ENCODE assay signal across 18 cellular contexts in genomic region chr20:58512808-58513552, GRCh38. TPM values are rescaled to one million over a fixed set of nuclear protein-coding genes. Genes with fewer than 3 reads are reported as not detected.
A peak's percentile ranks its signal among the peaks of the same experiment; 100 is the strongest.
DNase-seq lines count a peak whose midpoint lies in the region; ATAC-seq and TF ChIP-seq lines count a peak whose summit lies in the region.
"Had no signal": no experiment of that assay in that cellular context is flagged by ENCODE, and none has a peak within 500 bp of the region (broad histone marks: within the 10 kb centered on the region; RNA-seq: fewer than 3 reads in every experiment).

No MANE protein-coding gene starts in this region.

- no peak overlapping the region for H3K23ac ChIP-seq in neuronal stem cell (ENCODE audit: low read depth, low read length, poor library complexity)

- H3K36me3 ChIP-seq in right atrium auricular region (no peaks in the 10 kb centered on the region), neuronal stem cell (replicated peaks in 1 of 2; ENCODE audit: control insufficient read depth in 2 of 2, insufficient read depth in 2 of 2, low read length in 2 of 2) (no peaks in the 10 kb centered on the region)
- H3K36me3 ChIP-seq: BE2C, pancreas had no signal

- ATAC-seq in left cardiac atrium (peak; percentile 42 to 52), GM19351 (IDR thresholded peaks at IDR 0.05; ENCODE audit: unreplicated experiment) (no peak)
- ATAC-seq: naive thymus-derived CD4-positive, alpha-beta T cell; pancreas had no signal

- H3K9me3 ChIP-seq in right atrium auricular region, result no peaks in the 10 kb centered on the region
- no peaks in the 10 kb centered on the region for H3K9me3 ChIP-seq in neuronal stem cell (replicated peaks in 1 of 2; ENCODE audit: control insufficient read depth in 2 of 2, insufficient read depth in 1 of 2, low read depth in 1 of 2, low read length in 2 of 2)
- H3K9me3 ChIP-seq: BE2C, pancreas had no signal

- H4K8ac ChIP-seq in neuronal stem cell (ENCODE audit: low read depth, low read length), result no peak overlapping the region

- intact Hi-C loops in left cardiac atrium (cut with DNase I), result no loop called here

- no peak overlapping the region for H2AFZ ChIP-seq in neuronal stem cell (ENCODE audit: low read length)

- no peak overlapping the region for H3K4ac ChIP-seq in neuronal stem cell (ENCODE audit: low read length)

- no CpG with 5 or more reads among the region's 17 CpGs for WGBS in neuronal stem cell (ENCODE audit: extremely low coverage in 2 of 2, insufficient read length in 2 of 2, insufficient replicate concordance in 1 of 2), 2 donors

- peaks cover 0 to 8% of the 10 kb centered on the region in 2 donors for H3K27me3 ChIP-seq in right atrium auricular region
- peaks cover 7 to 71% (median 37%) of the 10 kb centered on the region in 3 experiments for H3K27me3 ChIP-seq in neuronal stem cell (ENCODE audit: control insufficient read depth in 3 of 3, insufficient read depth in 3 of 3, low read depth in 1 of 3, low read length in 3 of 3)
- H3K27me3 ChIP-seq: BE2C had no signal

- no peak overlapping the region for H2BK120ac ChIP-seq in neuronal stem cell (ENCODE audit: low read depth, low read length)

- H3K79me1 ChIP-seq in neuronal stem cell (ENCODE audit: low read depth, low read length), result peaks cover 5% of the 10 kb centered on the region

- no peak overlapping the region for H3K18ac ChIP-seq in neuronal stem cell (ENCODE audit: low read length)

- H3K4me3 ChIP-seq in right atrium auricular region (no peak overlapping the region), astrocyte of the spinal cord (ENCODE audit: low read depth, low read length) (peak overlapping the region; percentile 50), neuronal stem cell (ENCODE audit: low read length in 2 of 2) (no peak overlapping the region)
- H3K4me3 ChIP-seq: pancreas had no signal

- no peak overlapping the region for H4K91ac ChIP-seq in neuronal stem cell (ENCODE audit: low read depth, low read length, poor library complexity)

- H2BK5ac ChIP-seq in neuronal stem cell (ENCODE audit: low read length), result no peak overlapping the region

- H2BK15ac ChIP-seq in neuronal stem cell (ENCODE audit: low read length), result no peak overlapping the region

- TF ChIP-seq CTCF in right atrium auricular region (IDR thresholded peaks at IDR 0.05) (no peak), astrocyte of the spinal cord (IDR thresholded peaks at IDR 0.05; ENCODE audit: low read depth, low read length) (no peak)

- in situ Hi-C loops in astrocyte of the spinal cord (cut with HindIII; ENCODE audit: low sequenced_read_pairs), result no loop called here

- peak overlapping the region; percentile 91 for H3K14ac ChIP-seq in neuronal stem cell (ENCODE audit: low read length)

- H3K9ac ChIP-seq in neuronal stem cell (ENCODE audit: low read depth, low read length, poor library complexity), result no peak overlapping the region

- H2AK5ac ChIP-seq in neuronal stem cell (ENCODE audit: low read depth, low read length), result peak overlapping the region; percentile 5

- peaks cover 0 to 9% of the 10 kb centered on the region in 2 donors for H3K4me1 ChIP-seq in right atrium auricular region
- peaks cover 0 to 4% of the 10 kb centered on the region in 2 donors for H3K4me1 ChIP-seq in neuronal stem cell (ENCODE audit: control insufficient read depth in 2 of 2, insufficient read depth in 1 of 2, low read depth in 1 of 2, low read length in 2 of 2)
- H3K4me1 ChIP-seq: pancreas had no signal

- no peak overlapping the region for H3K27ac ChIP-seq in right atrium auricular region
- H3K27ac ChIP-seq in neuronal stem cell (replicated peaks; ENCODE audit: low read length), result no peak overlapping the region
- H3K27ac ChIP-seq: pancreas had no signal

- no peak overlapping the region for H3K4me2 ChIP-seq in neuronal stem cell (ENCODE audit: insufficient read depth, low read length, poor library complexity, severe bottlenecking)

- DNase-seq in left cardiac atrium (peak; percentile 55), right atrium auricular region (ENCODE audit: low spot score) (no peak), astrocyte of the spinal cord (ENCODE audit: low read depth, low spot score) (no peak), neuronal stem cell (ENCODE audit: low spot score) (no peak), NCI-H2081 treated with DMSO at 0.1 percent for 48 hours (lab: John Stamatoyannopoulos, UW) (no peak), HuH-7.5 (ENCODE audit: low spot score) (no peak), hepatic stellate cell (ENCODE audit: low spot score) (no peak)
- DNase-seq: activated CD4-positive, alpha-beta memory T cell treated with anti-CD3 and anti-CD28 coated beads, Interleukin-2, amount 10 ng/mL, durations not matched to agents 7 days and 5 days; activated effector memory CD4-positive, alpha-beta T cell treated with anti-CD3 and anti-CD28 coated beads, Interleukin-2, amount 50 U/mL, for 16 hours; BE2C; DMS79 treated with DMSO at 0.1 percent for 48 hours; naive thymus-derived CD4-positive, alpha-beta T cell; NCI-H1436 treated with DMSO at 0.1 percent for 48 hours; NCI-H526; pancreas; RPMI8226; stimulated activated CD4-positive, alpha-beta T cell treated with anti-CD3 and anti-CD28 coated beads, Interleukin-1b, Interleukin-23, amount 100 ng/mL, for 48 hours had no signal

- no peak overlapping the region for H2BK12ac ChIP-seq in neuronal stem cell (ENCODE audit: low read length)

RNA-seq across cellular contexts. Expression of gene APCDD1L, which starts 2.2 kb away (rescaled TPM):
- total RNA-seq in left cardiac atrium (1 to 10 TPM in 1 of 2 donors, under 1 TPM in 1; 0.44 to 1.3 TPM), right atrium auricular region (1 to 10 TPM in 1 of 2 donors, under 1 TPM in 1; 0.89 to 1.5 TPM)
- 0.04 TPM for polyA plus RNA-seq in neuronal stem cell (2013, experiment 1 of 2)
- 0.03 TPM for polyA plus RNA-seq in neuronal stem cell (2013, experiment 2 of 2)
- total RNA-seq: activated CD4-positive, alpha-beta memory T cell treated with anti-CD3 and anti-CD28 coated beads, Interleukin-2, amount 10 ng/mL, durations not matched to agents 7 days and 5 days; naive thymus-derived CD4-positive, alpha-beta T cell had no signal
